2 cellular contexts compared by ENCODE assay signal in the genomic region with DNA sequence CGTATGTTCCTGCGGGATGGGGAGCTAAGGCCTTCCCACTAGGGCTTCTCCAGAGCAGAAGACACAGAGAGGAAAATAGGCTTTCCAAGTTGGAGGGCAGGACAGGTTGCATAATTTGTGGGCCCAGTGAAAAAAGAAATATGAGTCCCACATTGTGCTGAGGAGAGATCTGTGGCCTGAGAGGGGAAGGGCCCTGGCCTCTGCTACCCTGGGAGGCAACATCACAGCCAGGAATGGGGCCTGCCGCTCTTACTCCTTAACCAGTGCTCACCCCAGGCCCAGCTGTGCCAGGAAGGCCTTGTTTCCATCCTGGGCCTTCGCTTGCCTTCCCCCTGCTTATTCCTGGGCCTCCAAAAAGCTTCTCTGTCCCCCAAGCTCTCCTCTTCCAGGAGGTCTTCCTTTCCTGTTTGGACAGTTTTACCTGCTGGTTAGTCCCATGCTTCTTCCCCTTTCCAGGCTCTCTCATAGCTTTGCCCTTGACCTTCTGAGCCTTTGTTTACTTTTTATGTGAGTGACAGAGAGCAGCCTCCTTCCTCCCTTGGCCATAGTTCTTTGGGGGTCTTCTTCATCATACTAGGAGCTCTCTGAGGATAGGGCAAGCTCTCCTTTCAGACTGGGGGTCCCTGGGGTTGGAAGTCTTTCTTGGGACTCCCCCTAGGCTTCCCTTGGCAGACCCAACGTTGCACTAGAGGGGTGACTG.
TF ChIP-seq lines count a peak whose summit lies in the region.

No MANE protein-coding gene starts in this region.

TF ChIP-seq in HEK293, 187 proteins besides CTCF, POLR2A, EP300 and RAD21:
- TF ChIP-seq WT1 (tag by site-specific recombination; IDR thresholded peaks at IDR 0.05) (no peak), ZNF544 (tag by site-specific recombination; IDR thresholded peaks at IDR 0.05) (no peak), ZFP69B (tag by site-specific recombination; IDR thresholded peaks at IDR 0.05) (0 out of 2 replicates have a peak, but pooled peaks have one; percentile 30), ZNF341 (tag by site-specific recombination; IDR thresholded peaks at IDR 0.05; ENCODE audit: low read depth) (no peak)
- TF ChIP-seq, protein P1, sequence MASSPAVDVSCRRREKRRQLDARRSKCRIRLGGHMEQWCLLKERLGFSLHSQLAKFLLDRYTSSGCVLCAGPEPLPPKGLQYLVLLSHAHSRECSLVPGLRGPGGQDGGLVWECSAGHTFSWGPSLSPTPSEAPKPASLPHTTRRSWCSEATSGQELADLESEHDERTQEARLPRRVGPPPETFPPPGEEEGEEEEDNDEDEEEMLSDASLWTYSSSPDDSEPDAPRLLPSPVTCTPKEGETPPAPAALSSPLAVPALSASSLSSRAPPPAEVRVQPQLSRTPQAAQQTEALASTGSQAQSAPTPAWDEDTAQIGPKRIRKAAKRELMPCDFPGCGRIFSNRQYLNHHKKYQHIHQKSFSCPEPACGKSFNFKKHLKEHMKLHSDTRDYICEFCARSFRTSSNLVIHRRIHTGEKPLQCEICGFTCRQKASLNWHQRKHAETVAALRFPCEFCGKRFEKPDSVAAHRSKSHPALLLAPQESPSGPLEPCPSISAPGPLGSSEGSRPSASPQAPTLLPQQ (tag by site-specific recombination; IDR thresholded peaks at IDR 0.05), result peak; percentile 46; the same call in 1 of the 2 replicates

TF ChIP-seq in SK-N-SH, 30 proteins besides CTCF, POLR2A, EP300 and RAD21:
- TF ChIP-seq, protein P2, sequence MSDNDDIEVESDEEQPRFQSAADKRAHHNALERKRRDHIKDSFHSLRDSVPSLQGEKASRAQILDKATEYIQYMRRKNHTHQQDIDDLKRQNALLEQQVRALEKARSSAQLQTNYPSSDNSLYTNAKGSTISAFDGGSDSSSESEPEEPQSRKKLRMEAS (IDR thresholded peaks at IDR 0.05; ENCODE audit: low read depth), result no peak
- TF ChIP-seq YY1 (IDR thresholded peaks at IDR 0.05; ENCODE audit: low read depth) (no peak), MXI1 (IDR thresholded peaks at IDR 0.05; ENCODE audit: low read depth, low read length) (no peak), POLR2AphosphoS5 (IDR thresholded peaks at IDR 0.05; ENCODE audit: low read depth, low read length) (no peak), RXRA (IDR thresholded peaks at IDR 0.05; ENCODE audit: borderline replicate concordance, low read depth) (no peak), USF1 (IDR thresholded peaks at IDR 0.05; ENCODE audit: borderline replicate concordance, low read depth) (no peak), GATA2 (CRISPR knock-in tag; IDR thresholded peaks at IDR 0.05) (no peak), FOXM1 (IDR thresholded peaks at IDR 0.05; ENCODE audit: low read depth) (no peak), FOXJ3 (CRISPR knock-in tag; IDR thresholded peaks at IDR 0.05) (no peak), JUND (IDR thresholded peaks at IDR 0.05) (no peak), NFIC (IDR thresholded peaks at IDR 0.05; ENCODE audit: borderline replicate concordance) (no peak), CHD2 (IDR thresholded peaks at IDR 0.05; ENCODE audit: low read length, partially characterized antibody) (no peak), TCF12 (IDR thresholded peaks at IDR 0.05) (no peak), GABPA (IDR thresholded peaks at IDR 0.05; ENCODE audit: low read depth) (no peak), RFX5 (IDR thresholded peaks at IDR 0.05; ENCODE audit: low read length) (no peak), USF2 (IDR thresholded peaks at IDR 0.05; ENCODE audit: borderline replicate concordance, low read depth, low read length) (no peak), FOSL2 (IDR thresholded peaks at IDR 0.05; ENCODE audit: borderline replicate concordance, low read depth) (no peak), TAF1 (IDR thresholded peaks at IDR 0.05; ENCODE audit: borderline replicate concordance, low read depth, low read length) (no peak)
